ENCODE assay signal across 9 cellular contexts in genomic region chr2:26068602-26069298, GRCh38. TPM values are rescaled to one million over a fixed set of nuclear protein-coding genes. Genes with fewer than 3 reads are reported as not detected.
DNase-seq lines count a peak whose midpoint lies in the region; ATAC-seq, FAIRE-seq and TF ChIP-seq lines count a peak whose summit lies in the region.
"Had no signal": no experiment of that assay in that cellular context is flagged by ENCODE, and none has a peak within 500 bp of the region (broad histone marks: within the 10 kb centered on the region; RNA-seq: fewer than 3 reads in every experiment).

No MANE protein-coding gene starts in this region.

- TF ChIP-seq CTCF in CD4-positive, alpha-beta T cell (IDR thresholded peaks at IDR 0.05): no peak
- TF ChIP-seq CTCF in RWPE2 (IDR thresholded peaks at IDR 0.05; ENCODE audit: poor library complexity, severe bottlenecking): no peak
- no peak for TF ChIP-seq CTCF in K562 (IDR thresholded peaks at IDR 0.05 in 2 of 3, conservative IDR thresholded peaks at IDR 0.05 in 1 of 3; ENCODE audit: insufficient read depth in 2 of 3, low read depth in 1 of 3, low read length in 3 of 3)
- TF ChIP-seq CTCF in mucosa of descending colon (IDR thresholded peaks at IDR 0.05): no peak
- no peak for TF ChIP-seq CTCF in kidney (IDR thresholded peaks at IDR 0.05; ENCODE audit: borderline replicate concordance, extremely low read depth, insufficient read depth)

- in situ Hi-C loops in K562 (cut with MboI): no loop called here

- peaks cover 24% of the 10 kb centered on the region for H3K36me3 Mint-ChIP-seq in CD4-positive, alpha-beta T cell (ENCODE audit: low read depth)

- H3K4me1 Mint-ChIP-seq in CD4-positive, alpha-beta T cell (ENCODE audit: low read depth): peaks cover 54% of the 10 kb centered on the region

- no peak overlapping the region for H3K27ac ChIP-seq in CD4-positive, alpha-beta T cell (ENCODE audit: low read depth, low read length)
- H3K27ac ChIP-seq in RWPE2 (ENCODE audit: poor library complexity, severe bottlenecking) (peak overlapping the region; percentile 74), K562 (ENCODE audit: extremely low read depth, low read depth, low read length) (peak overlapping the region; percentile 98), kidney (ENCODE audit: low read depth in 2 of 2, low read length in 2 of 2) (no peak overlapping the region)
- H3K27ac ChIP-seq: VCaP had no signal

- TSS peak; percentile 32 for BruUV-seq in K562 (replicated peaks; lab: Mats Ljungman, UMichigan)

- no peaks in the 10 kb centered on the region for H3K9me3 Mint-ChIP-seq in CD4-positive, alpha-beta T cell

- no peaks in the 10 kb centered on the region for H3K9me1 ChIP-seq in K562 (ENCODE audit: control insufficient read depth, insufficient read depth, low read length)

- FAIRE-seq in K562 (lab: Jason Lieb, UNC): peak; percentile 97
- no peak for FAIRE-seq in kidney (lab: Jason Lieb, UNC)

- H2AFZ ChIP-seq in K562 (ENCODE audit: low read depth, low read length): no peak overlapping the region

- peak; percentile 93 for ATAC-seq in CD4-positive, alpha-beta T cell (ENCODE audit: poor library complexity)
- ATAC-seq in GM19035 (IDR thresholded peaks at IDR 0.05; ENCODE audit: unreplicated experiment) (peak; percentile 83), HG03139 (IDR thresholded peaks at IDR 0.05; ENCODE audit: unreplicated experiment) (peak; percentile 66), RWPE2 (ENCODE audit: low read depth) (peak; percentile 96), K562 (peak; percentile 71), mucosa of descending colon (peak; percentile 85)

- peak overlapping the region; percentile 74 for H3K4me2 ChIP-seq in K562 (ENCODE audit: insufficient read depth, low read length)

- H4K20me1 ChIP-seq in K562 (replicated peaks; ENCODE audit: control insufficient read depth, insufficient read depth, low read length): 0 out of 2 replicates have a peak, but pooled peaks cover 2% of the 10 kb centered on the region

- H3K4me3 ChIP-seq in RWPE2 (ENCODE audit: severe bottlenecking): no peak overlapping the region
- H3K4me3 ChIP-seq in K562: no peak overlapping the region; the same call in 1 of the 2 replicates
- H3K4me3 ChIP-seq in mucosa of descending colon: no peak overlapping the region
- H3K4me3 ChIP-seq in kidney (ENCODE audit: low read length in 2 of 2): no peak overlapping the region

- POLR2A ChIA-PET in CD4-positive, alpha-beta T cell (lab: Charles Lee): interaction anchor here (1.3 to 1.4 kb wide), 2 partner anchors 35 to 176 kb away, joined by 3 to 6 read pairs; partner anchors contain the start of genes HADHA, HADHB and RAB10
- POLR2A ChIA-PET in K562 (lab: Yijun Ruan, JAX): interaction anchor here (0.6 to 1.8 kb wide), 6 partner anchors 9 to 216 kb away, joined by 3 to 11 read pairs (median 4); partner anchors contain the start of gene RAB10

- H3K27me3 ChIP-seq in CD4-positive, alpha-beta T cell (ENCODE audit: control insufficient read depth, insufficient read depth, low read length): no peaks in the 10 kb centered on the region
- H3K27me3 ChIP-seq in RWPE2 (ENCODE audit: insufficient read depth, poor library complexity, severe bottlenecking): no peaks in the 10 kb centered on the region
- H3K27me3 ChIP-seq in K562 (ENCODE audit: control insufficient read depth in 2 of 2, insufficient read depth in 2 of 2, low read length in 2 of 2): no peaks in the 10 kb centered on the region

- peak; percentile 49 for TF ChIP-seq POLR2A in K562 (conservative IDR thresholded peaks at IDR 0.05)

- TF ChIP-seq RAD21 in K562 (CRISPR knock-in tag; conservative IDR thresholded peaks at IDR 0.05 in 1 of 2, IDR thresholded peaks at IDR 0.05 in 1 of 2): 0 out of 4 replicates have a peak, but pooled peaks of 1 of the 2 experiments have one; percentile 4

- peak in 5 of 10 experiments; percentile 10 to 30 (median 17) for DNase-seq in CD4-positive, alpha-beta T cell
- no peak for DNase-seq in RWPE2 (ENCODE audit: low spot score)
- peak; percentile 64 to 95 (median 73) for DNase-seq in K562 (ENCODE audit: extremely low read depth in 1 of 4, low spot score in 3 of 4)
- peak in 1 of 3 donors; percentile 41 for DNase-seq in mucosa of descending colon
- DNase-seq in pons (ENCODE audit: low spot score): no peak
- no peak for DNase-seq in kidney

- H3K4me1 ChIP-seq in RWPE2 (ENCODE audit: insufficient read depth, poor library complexity, severe bottlenecking): peaks cover 40% of the 10 kb centered on the region
- H3K4me1 ChIP-seq in K562 (replicated peaks in 1 of 2; ENCODE audit: control insufficient read depth in 2 of 2, insufficient read depth in 2 of 2, low read length in 2 of 2): peaks cover 32 to 77% of the 10 kb centered on the region in 2 experiments
- peaks cover 34% of the 10 kb centered on the region for H3K4me1 ChIP-seq in mucosa of descending colon (ENCODE audit: low read depth)
- peaks cover 10 to 19% of the 10 kb centered on the region in 2 donors for H3K4me1 ChIP-seq in kidney (ENCODE audit: control insufficient read depth in 1 of 2, insufficient read depth in 1 of 2, low read depth in 1 of 2, low read length in 2 of 2)

- peaks cover 30% of the 10 kb centered on the region for H3K36me3 ChIP-seq in RWPE2 (ENCODE audit: low read depth)
- peaks cover 27% of the 10 kb centered on the region for H3K36me3 ChIP-seq in K562 (ENCODE audit: control insufficient read depth, insufficient read depth, low read length)
- no peaks in the 10 kb centered on the region for H3K36me3 ChIP-seq in mucosa of descending colon (ENCODE audit: low read depth)
- H3K36me3 ChIP-seq in kidney (ENCODE audit: control insufficient read depth in 1 of 2, insufficient read depth in 2 of 2, low read length in 2 of 2): no peaks in the 10 kb centered on the region

- H3K79me2 ChIP-seq in K562 (ENCODE audit: control insufficient read depth, insufficient read depth, low read length): peaks cover 97% of the 10 kb centered on the region

- intact Hi-C loops in CD4-positive, alpha-beta T cell (cut with DNase I, micrococcal nuclease): no loop called here
- intact Hi-C loops in K562 (cut with micrococcal nuclease): loop anchor here (2.0 kb wide), 1 partner anchor 34 kb away; the partner anchor contains the start of gene RAB10
- intact Hi-C loops in mucosa of descending colon (cut with DNase I, micrococcal nuclease): no loop called here
- intact Hi-C loops in kidney (cut with DNase I): no loop called here

- H3K27me3 Mint-ChIP-seq in CD4-positive, alpha-beta T cell: no peaks in the 10 kb centered on the region

- H3K27ac Mint-ChIP-seq in CD4-positive, alpha-beta T cell: peak overlapping the region; percentile 59

- H3K9ac ChIP-seq in K562 (ENCODE audit: insufficient read depth in 1 of 2, low read depth in 2 of 2, low read length in 2 of 2) (peak overlapping the region in 1 of 2 experiments; percentile 78; a peak in 2 of 4 replicates), kidney (ENCODE audit: low read length in 2 of 2) (no peak overlapping the region)

- WGBS in K562 (ENCODE audit: insufficient coverage, low coverage, missing lambda C conversion rate): 0% methylated on average over 4 of the region's 4 CpGs

- no peak overlapping the region for H3K4me3 Mint-ChIP-seq in CD4-positive, alpha-beta T cell

- CTCF ChIA-PET in CD4-positive, alpha-beta T cell (lab: Charles Lee): interaction anchor here (0.7 to 1.2 kb wide), 2 partner anchors 45 to 116 kb away, joined by 3 to 4 read pairs; no protein-coding TSS in a partner anchor
- CTCF ChIA-PET in K562 (lab: Yijun Ruan, JAX; ENCODE audit: low intra/inter-chr PET ratio): no interaction called here

- peak; percentile 98 for TF ChIP-seq EP300 in K562 (IDR thresholded peaks at IDR 0.05; ENCODE audit: low read length)

- no peaks in the 10 kb centered on the region for H3K9me3 ChIP-seq in CD4-positive, alpha-beta T cell (ENCODE audit: control insufficient read depth, low read length)
- no peaks in the 10 kb centered on the region for H3K9me3 ChIP-seq in RWPE2 (ENCODE audit: severe bottlenecking)
- H3K9me3 ChIP-seq in K562 (replicated peaks; ENCODE audit: control insufficient read depth, insufficient read depth, low read depth, low read length): no peaks in the 10 kb centered on the region
- no peaks in the 10 kb centered on the region for H3K9me3 ChIP-seq in mucosa of descending colon
- H3K9me3 ChIP-seq in kidney (ENCODE audit: control insufficient read depth in 1 of 2, low read length in 2 of 2): no peaks in the 10 kb centered on the region

TF ChIP-seq in K562, 482 proteins besides CTCF, POLR2A, EP300 and RAD21 (continues in another document):
- TF ChIP-seq SMC3 (conservative IDR thresholded peaks at IDR 0.05; ENCODE audit: insufficient read depth, low read depth, low read length) (no peak), GTF2A2 (tag; IDR thresholded peaks at IDR 0.05) (no peak), ZNF583 (CRISPR knock-in tag; IDR thresholded peaks at IDR 0.05) (no peak), CBFA2T3 (IDR thresholded peaks at IDR 0.05) (peak; percentile 97)

RNA-seq across cellular contexts. Expression of gene RAB10, which starts 34.9 kb away (rescaled TPM):
- 10 to 100 TPM; 13.5 to 13.8 TPM for total RNA-seq in CD4-positive, alpha-beta T cell
- total RNA-seq in K562 (2011; cell fraction: chromatin; rRNA removed; ENCODE audit: low replicate concordance): 50.3 and 59.4 TPM in 2 replicates
- 56.7 and 62.9 TPM in 2 replicates for total RNA-seq in K562 (2011; cell fraction: nucleolus; rRNA removed)
- 57.3 and 84.3 TPM in 2 replicates for total RNA-seq in K562 (2011; cell fraction: nucleoplasm; rRNA removed)
- total RNA-seq in K562 (2014; rRNA removed) (116 and 159 TPM in 2 replicates), K562 (2014; rRNA removed; fragmentation: Illumina TruSeq; extraction: Trizol) (149 and 158 TPM in 2 replicates), K562 (2015; rRNA removed; fragmentation: Illumina TruSeq; extraction: Trizol) (145 and 157 TPM in 2 replicates), K562 (2021) (166 and 176 TPM in 2 replicates), mucosa of descending colon (100 to 1,000 TPM; 129 to 166 (median 162) TPM), kidney (122 TPM)
- polyA plus RNA-seq in K562 (2011; rRNA removed) (96.0 and 147 TPM in 2 replicates), K562 (2014; fragmentation: Illumina TruSeq; extraction: Trizol) (134 and 214 TPM in 2 replicates), K562 (2014; fragmentation: Nextera tagmentation; extraction: Ambion mirVana) (10 to 100 TPM; 25.1 to 35.7 TPM), K562 (2014; rRNA removed) (148 and 197 TPM in 2 replicates), kidney (ENCODE audit: insufficient read depth, low read depth, low replicate concordance) (59.8 TPM)
- 49.4 and 88.1 TPM in 2 replicates for polyA plus RNA-seq in K562 (2011; cell fraction: cytosol; rRNA removed)
- polyA plus RNA-seq in K562 (2011; cell fraction: nucleus; rRNA removed): 23.8 and 27.1 TPM in 2 replicates
- 104 and 127 TPM in 2 replicates for polyA plus RNA-seq in K562 (2012)
- 400 and 439 TPM in 2 replicates for polyA minus RNA-seq in K562 (2011; rRNA and poly(A)+ RNA removed)
- polyA minus RNA-seq in K562 (2011; cell fraction: cytosol; rRNA and poly(A)+ RNA removed): 74.6 and 128 TPM in 2 replicates
- polyA minus RNA-seq in K562 (2011; cell fraction: nucleus; rRNA and poly(A)+ RNA removed): 25.2 and 34.9 TPM in 2 replicates

Comparison
In these comparisons a context has a peak if more than half of its experiments do, and no peak if none do; other contexts are left out.
1. DNase-seq: peak in K562 (4 of 4); none in RWPE2 (single experiment), pons (single experiment) and kidney (single experiment).
2. H3K27ac ChIP-seq: peak in RWPE2 (single experiment) and K562 (single experiment); none in CD4-positive, alpha-beta T cell (single experiment) and kidney (0 of 2).
3. Peak in every context shown above with its lines, with median percentiles within 50 percentile points of each other: ATAC-seq.